ENCODE assay signal across 1 cellular context in the genomic region with DNA sequence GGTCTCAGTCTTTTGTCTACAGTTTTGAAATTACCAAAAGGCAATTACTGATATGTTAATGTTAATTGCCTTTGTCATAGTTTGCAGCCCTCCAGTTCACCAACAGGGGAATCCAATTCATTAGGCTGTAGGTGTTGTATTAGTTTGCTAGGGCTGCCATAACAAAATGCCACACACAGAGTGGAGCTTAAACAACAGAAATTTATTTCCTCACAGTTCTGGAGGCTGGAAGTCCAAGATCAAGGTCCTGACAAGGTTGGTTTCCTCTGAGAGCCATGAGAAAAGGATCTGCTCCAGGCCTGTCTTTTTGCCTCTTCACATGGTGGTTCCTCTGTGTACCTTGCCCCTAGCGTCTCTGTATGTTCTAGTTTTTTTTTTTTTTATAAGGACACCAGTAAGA.
A peak's percentile ranks its signal among the peaks of the same experiment; 100 is the strongest.
TF ChIP-seq lines count a peak whose summit lies in the region.

No MANE protein-coding gene starts in this region.

TF ChIP-seq in HepG2, 621 proteins besides CTCF, POLR2A, EP300 and RAD21:
- TF ChIP-seq ZNF724P (CRISPR knock-in tag; IDR thresholded peaks at IDR 0.05; ENCODE audit: borderline replicate concordance): no peak
- TF ChIP-seq ZNF83 (CRISPR knock-in tag; IDR thresholded peaks at IDR 0.05; ENCODE audit: borderline replicate concordance): no peak
- TF ChIP-seq ETV6 (CRISPR knock-in tag; conservative IDR thresholded peaks at IDR 0.05): no peak
- TF ChIP-seq ZNF766 (CRISPR knock-in tag; IDR thresholded peaks at IDR 0.05; ENCODE audit: borderline replicate concordance): no peak
- peak; percentile 94 for TF ChIP-seq ZNF12 (CRISPR knock-in tag; IDR thresholded peaks at IDR 0.05)
- TF ChIP-seq SMAD3 (CRISPR knock-in tag; IDR thresholded peaks at IDR 0.05): no peak
- no peak for TF ChIP-seq MAFK (conservative IDR thresholded peaks at IDR 0.05 in 1 of 2, IDR thresholded peaks at IDR 0.05 in 1 of 2; ENCODE audit: low read length in 2 of 2)
- TF ChIP-seq, protein P1, sequence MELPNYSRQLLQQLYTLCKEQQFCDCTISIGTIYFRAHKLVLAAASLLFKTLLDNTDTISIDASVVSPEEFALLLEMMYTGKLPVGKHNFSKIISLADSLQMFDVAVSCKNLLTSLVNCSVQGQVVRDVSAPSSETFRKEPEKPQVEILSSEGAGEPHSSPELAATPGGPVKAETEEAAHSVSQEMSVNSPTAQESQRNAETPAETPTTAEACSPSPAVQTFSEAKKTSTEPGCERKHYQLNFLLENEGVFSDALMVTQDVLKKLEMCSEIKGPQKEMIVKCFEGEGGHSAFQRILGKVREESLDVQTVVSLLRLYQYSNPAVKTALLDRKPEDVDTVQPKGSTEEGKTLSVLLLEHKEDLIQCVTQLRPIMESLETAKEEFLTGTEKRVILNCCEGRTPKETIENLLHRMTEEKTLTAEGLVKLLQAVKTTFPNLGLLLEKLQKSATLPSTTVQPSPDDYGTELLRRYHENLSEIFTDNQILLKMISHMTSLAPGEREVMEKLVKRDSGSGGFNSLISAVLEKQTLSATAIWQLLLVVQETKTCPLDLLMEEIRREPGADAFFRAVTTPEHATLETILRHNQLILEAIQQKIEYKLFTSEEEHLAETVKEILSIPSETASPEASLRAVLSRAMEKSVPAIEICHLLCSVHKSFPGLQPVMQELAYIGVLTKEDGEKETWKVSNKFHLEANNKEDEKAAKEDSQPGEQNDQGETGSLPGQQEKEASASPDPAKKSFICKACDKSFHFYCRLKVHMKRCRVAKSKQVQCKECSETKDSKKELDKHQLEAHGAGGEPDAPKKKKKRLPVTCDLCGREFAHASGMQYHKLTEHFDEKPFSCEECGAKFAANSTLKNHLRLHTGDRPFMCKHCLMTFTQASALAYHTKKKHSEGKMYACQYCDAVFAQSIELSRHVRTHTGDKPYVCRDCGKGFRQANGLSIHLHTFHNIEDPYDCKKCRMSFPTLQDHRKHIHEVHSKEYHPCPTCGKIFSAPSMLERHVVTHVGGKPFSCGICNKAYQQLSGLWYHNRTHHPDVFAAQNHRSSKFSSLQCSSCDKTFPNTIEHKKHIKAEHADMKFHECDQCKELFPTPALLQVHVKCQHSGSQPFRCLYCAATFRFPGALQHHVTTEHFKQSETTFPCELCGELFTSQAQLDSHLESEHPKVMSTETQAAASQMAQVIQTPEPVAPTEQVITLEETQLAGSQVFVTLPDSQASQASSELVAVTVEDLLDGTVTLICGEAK (IDR thresholded peaks at IDR 0.05): no peak
- TF ChIP-seq, protein P1 (CRISPR knock-in tag; IDR thresholded peaks at IDR 0.05): no peak
